9 cellular contexts compared by ENCODE assay signal in the genomic region with DNA sequence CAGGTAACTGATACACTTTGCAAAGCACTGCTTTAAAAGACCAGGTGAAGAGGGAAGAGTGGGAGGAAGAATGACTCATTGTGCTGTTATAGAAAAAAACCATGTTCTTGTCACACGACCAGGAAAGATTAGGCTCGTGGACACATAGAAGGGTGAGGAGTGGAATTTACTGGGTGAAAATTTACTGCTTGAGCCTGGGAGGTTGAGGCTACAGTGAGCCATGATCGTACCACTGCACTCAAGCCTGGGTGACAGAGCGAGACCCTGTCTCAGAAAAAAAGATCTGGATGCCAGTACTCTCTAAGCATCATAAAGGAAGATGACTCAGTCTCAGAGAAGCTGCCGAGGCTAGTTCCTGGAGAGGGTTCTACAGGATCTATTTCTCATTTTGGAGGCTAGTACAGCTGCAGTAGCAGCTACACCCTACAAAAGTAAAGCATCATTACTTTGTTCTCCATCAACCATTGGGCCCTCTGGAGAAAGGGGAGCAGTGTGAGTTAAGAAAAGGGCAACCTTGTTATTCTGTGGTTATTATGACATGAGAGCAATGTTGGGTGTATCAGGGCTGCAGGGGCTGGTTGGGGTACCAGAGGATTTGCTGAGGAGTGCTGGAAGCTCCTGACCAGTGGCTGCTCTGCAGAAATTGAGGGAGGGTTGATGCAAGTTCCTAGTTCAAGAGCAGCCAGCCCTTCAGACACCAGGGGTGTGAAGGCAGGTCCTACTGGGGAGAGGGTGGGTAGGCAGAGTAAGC.
A peak's percentile ranks its signal among the peaks of the same experiment; 100 is the strongest.
DNase-seq lines count a peak whose midpoint lies in the region; ATAC-seq and TF ChIP-seq lines count a peak whose summit lies in the region.
"Had no signal": no experiment of that assay in that cellular context is flagged by ENCODE, and none has a peak within 500 bp of the region (broad histone marks: within the 10 kb centered on the region; RNA-seq: fewer than 3 reads in every experiment).

No MANE protein-coding gene starts in this region.

- CTCF ChIA-PET in activated CD4-positive, alpha-beta T cell treated with anti-CD3 and anti-CD28 coated beads, Interleukin-2, amount 10 ng/mL, durations not matched to agents 7 days and 5 days (lab: Charles Lee): interaction anchor here (0.6 to 1.9 kb wide), 5 partner anchors 10 to 368 kb away, joined by 3 to 7 read pairs (median 3); no protein-coding TSS in a partner anchor

- DNase-seq in DMS53 (lab: John Stamatoyannopoulos, UW) (peak; percentile 44), DMS53 treated with DMSO at 0.1 percent for 48 hours (lab: John Stamatoyannopoulos, UW; ENCODE audit: unreplicated experiment) (no peak), epithelial cell of prostate (ENCODE audit: low read depth, low spot score) (no peak), vagina (ENCODE audit: extremely low spot score in 2 of 2) (no peak), SK-N-DZ (ENCODE audit: low spot score) (no peak)
- DNase-seq in activated CD4-positive, alpha-beta T cell treated with anti-CD3 and anti-CD28 coated beads, Interleukin-2, amount 10 ng/mL, durations not matched to agents 7 days and 5 days: peak; percentile 26

- H3K4me3 Mint-ChIP-seq in activated CD4-positive, alpha-beta T cell treated with anti-CD3 and anti-CD28 coated beads, Interleukin-2, amount 10 ng/mL, durations not matched to agents 7 days and 5 days: peak overlapping the region; percentile 1
- H3K4me3 Mint-ChIP-seq in stimulated activated memory B cell treated with anti-CD40 and anti-IgM and Interleukin-4, amounts not matched to agents 10 μg/mL and 1 μg/mL and 100 μg/mL, for 72 hours: no peak overlapping the region

- no peaks in the 10 kb centered on the region for H3K36me3 ChIP-seq in vagina

- H3K9me3 Mint-ChIP-seq in activated CD4-positive, alpha-beta T cell treated with anti-CD3 and anti-CD28 coated beads, Interleukin-2, amount 10 ng/mL, durations not matched to agents 7 days and 5 days: no peaks in the 10 kb centered on the region
- H3K9me3 Mint-ChIP-seq in stimulated activated memory B cell treated with anti-CD40 and anti-IgM and Interleukin-4, amounts not matched to agents 10 μg/mL and 1 μg/mL and 100 μg/mL, for 72 hours: no peaks in the 10 kb centered on the region

- peak; percentile 37 for ATAC-seq in stimulated activated memory B cell treated with anti-CD40 and anti-IgM and Interleukin-4, amounts not matched to agents 10 μg/mL and 1 μg/mL and 100 μg/mL, for 72 hours
- no peak for ATAC-seq in HG03354 (IDR thresholded peaks at IDR 0.05; ENCODE audit: poor library complexity, severe bottlenecking, unreplicated experiment)

- no peaks in the 10 kb centered on the region for H3K27me3 Mint-ChIP-seq in activated CD4-positive, alpha-beta T cell treated with anti-CD3 and anti-CD28 coated beads, Interleukin-2, amount 10 ng/mL, durations not matched to agents 7 days and 5 days
- peaks cover 35% of the 10 kb centered on the region for H3K27me3 Mint-ChIP-seq in stimulated activated memory B cell treated with anti-CD40 and anti-IgM and Interleukin-4, amounts not matched to agents 10 μg/mL and 1 μg/mL and 100 μg/mL, for 72 hours

- no peak for TF ChIP-seq POLR2A in vagina (IDR thresholded peaks at IDR 0.05)

- H3K9me3 ChIP-seq in vagina: no peaks in the 10 kb centered on the region

- H3K4me3 ChIP-seq in vagina: no peak overlapping the region

- H3K36me3 Mint-ChIP-seq in activated CD4-positive, alpha-beta T cell treated with anti-CD3 and anti-CD28 coated beads, Interleukin-2, amount 10 ng/mL, durations not matched to agents 7 days and 5 days (ENCODE audit: low read depth): peaks cover 3% of the 10 kb centered on the region
- H3K36me3 Mint-ChIP-seq in stimulated activated memory B cell treated with anti-CD40 and anti-IgM and Interleukin-4, amounts not matched to agents 10 μg/mL and 1 μg/mL and 100 μg/mL, for 72 hours: no peaks in the 10 kb centered on the region

- TF ChIP-seq CTCF in vagina (IDR thresholded peaks at IDR 0.05): no peak

- intact Hi-C loops in vagina (cut with DNase I): no loop called here

- peak overlapping the region; percentile 87 for H3K27ac Mint-ChIP-seq in activated CD4-positive, alpha-beta T cell treated with anti-CD3 and anti-CD28 coated beads, Interleukin-2, amount 10 ng/mL, durations not matched to agents 7 days and 5 days
- H3K27ac Mint-ChIP-seq in stimulated activated memory B cell treated with anti-CD40 and anti-IgM and Interleukin-4, amounts not matched to agents 10 μg/mL and 1 μg/mL and 100 μg/mL, for 72 hours: no peak overlapping the region

- no peaks in the 10 kb centered on the region for H3K4me1 ChIP-seq in vagina

- H3K27ac ChIP-seq in epithelial cell of prostate: peak overlapping the region; percentile 11
- H3K27ac ChIP-seq in vagina: no peak overlapping the region
- H3K27ac ChIP-seq: 22Rv1 had no signal

- H3K27me3 ChIP-seq in vagina: no peaks in the 10 kb centered on the region

- peaks cover 44% of the 10 kb centered on the region for H3K4me1 Mint-ChIP-seq in activated CD4-positive, alpha-beta T cell treated with anti-CD3 and anti-CD28 coated beads, Interleukin-2, amount 10 ng/mL, durations not matched to agents 7 days and 5 days
- peaks cover 17% of the 10 kb centered on the region for H3K4me1 Mint-ChIP-seq in stimulated activated memory B cell treated with anti-CD40 and anti-IgM and Interleukin-4, amounts not matched to agents 10 μg/mL and 1 μg/mL and 100 μg/mL, for 72 hours

- POLR2A ChIA-PET in activated CD4-positive, alpha-beta T cell treated with anti-CD3 and anti-CD28 coated beads, Interleukin-2, amount 10 ng/mL, durations not matched to agents 7 days and 5 days (lab: Charles Lee): no interaction called here

Comparison
In these comparisons a context has a peak if more than half of its experiments do, and no peak if none do; other contexts are left out.
1. DNase-seq: peak in DMS53 (single experiment) and activated CD4-positive, alpha-beta T cell treated with anti-CD3 and anti-CD28 coated beads, Interleukin-2, amount 10 ng/mL, durations not matched to agents 7 days and 5 days (single experiment); none in DMS53 treated with DMSO at 0.1 percent for 48 hours (single experiment), epithelial cell of prostate (single experiment), vagina (0 of 2) and SK-N-DZ (single experiment).